ENCODE assay signal across 1 cellular context in genomic region chr2:179572544-179572943, GRCh38.
TF ChIP-seq lines count a peak whose summit lies in the region.

No MANE protein-coding gene starts in this region.

TF ChIP-seq in HepG2, 621 proteins besides CTCF, POLR2A, EP300 and RAD21 (continued from another document and continues in another):
- TF ChIP-seq MLX (CRISPR knock-in tag; IDR thresholded peaks at IDR 0.05) (no peak), BATF2 (CRISPR knock-in tag; IDR thresholded peaks at IDR 0.05) (no peak), HMGXB4 (CRISPR knock-in tag; IDR thresholded peaks at IDR 0.05; ENCODE audit: borderline replicate concordance in 1 of 2, low read depth in 1 of 2) (no peak), ZNF577 (CRISPR knock-in tag; IDR thresholded peaks at IDR 0.05; ENCODE audit: borderline replicate concordance, low read depth) (no peak), ZNF605 (CRISPR knock-in tag; IDR thresholded peaks at IDR 0.05) (peak; percentile 99), ZNF614 (CRISPR knock-in tag; IDR thresholded peaks at IDR 0.05; ENCODE audit: borderline replicate concordance) (no peak), ZNF547 (CRISPR knock-in tag; IDR thresholded peaks at IDR 0.05) (no peak), SNAPC5 (CRISPR knock-in tag; IDR thresholded peaks at IDR 0.05; ENCODE audit: borderline replicate concordance) (no peak), TRIM24 (CRISPR knock-in tag; IDR thresholded peaks at IDR 0.05) (no peak), ZNF574 (CRISPR knock-in tag; IDR thresholded peaks at IDR 0.05) (peak; percentile 63; the same call in 1 of the 2 replicates), SNRNP70 (IDR thresholded peaks at IDR 0.05; ENCODE audit: low read depth, low read length) (no peak), PRDM10 (CRISPR knock-in tag; IDR thresholded peaks at IDR 0.05; ENCODE audit: low read depth) (peak; percentile 88), FOXK1 (CRISPR knock-in tag; IDR thresholded peaks at IDR 0.05; ENCODE audit: borderline replicate concordance, low read depth) (peak; percentile 25; the same call in 1 of the 2 replicates), NR3C1 (CRISPR knock-in tag; IDR thresholded peaks at IDR 0.05) (no peak), SRSF4 (IDR thresholded peaks at IDR 0.05; ENCODE audit: low read depth, low read length, poor library complexity, severe bottlenecking) (no peak), RBM39 (IDR thresholded peaks at IDR 0.05; ENCODE audit: low read depth, low read length, poor library complexity, severe bottlenecking) (no peak), ZNF556 (CRISPR knock-in tag; IDR thresholded peaks at IDR 0.05; ENCODE audit: borderline replicate concordance) (no peak), ZHX1 (CRISPR knock-in tag; IDR thresholded peaks at IDR 0.05; ENCODE audit: low read depth) (no peak), FOXA1 (IDR thresholded peaks at IDR 0.05) (no peak), FOXA1 (CRISPR knock-in tag; IDR thresholded peaks at IDR 0.05) (peak; percentile 34; the same call in 1 of the 2 replicates), FOSL1 (CRISPR knock-in tag; IDR thresholded peaks at IDR 0.05; ENCODE audit: borderline replicate concordance) (no peak), ZFP82 (CRISPR knock-in tag; IDR thresholded peaks at IDR 0.05; ENCODE audit: borderline replicate concordance) (no peak), STAG1 (CRISPR knock-in tag; IDR thresholded peaks at IDR 0.05) (no peak), ZBTB33 (CRISPR knock-in tag; IDR thresholded peaks at IDR 0.05) (peak; percentile 96), ZNF260 (CRISPR knock-in tag; IDR thresholded peaks at IDR 0.05; ENCODE audit: borderline replicate concordance, low read depth) (no peak), MTF1 (CRISPR knock-in tag; IDR thresholded peaks at IDR 0.05) (no peak), ZBTB40 (IDR thresholded peaks at IDR 0.05) (no peak), ZBTB40 (CRISPR knock-in tag; IDR thresholded peaks at IDR 0.05) (no peak), KAT2B (IDR thresholded peaks at IDR 0.05; ENCODE audit: borderline replicate concordance, low read depth, low read length) (no peak), SUZ12 (IDR thresholded peaks at IDR 0.05; ENCODE audit: low read depth, low read length) (no peak), CEBPG (CRISPR knock-in tag; IDR thresholded peaks at IDR 0.05) (peak; percentile 45)
